11 cellular contexts compared by ENCODE assay signal in genomic region chrX:65196758-65197371, GRCh38.
A peak's percentile ranks its signal among the peaks of the same experiment; 100 is the strongest.
DNase-seq lines count a peak whose midpoint lies in the region; ATAC-seq, FAIRE-seq and TF ChIP-seq lines count a peak whose summit lies in the region.
"Had no signal": no experiment of that assay in that cellular context is flagged by ENCODE, and none has a peak within 500 bp of the region (broad histone marks: within the 10 kb centered on the region; RNA-seq: fewer than 3 reads in every experiment).

No MANE protein-coding gene starts in this region.

- H3K9me3 Mint-ChIP-seq in nephron progenitor cell: peaks cover 75% of the 10 kb centered on the region

- in situ Hi-C loops in ACHN (cut with HindIII; ENCODE audit: low pct_ligation_motif_present, low pct_unique_long_range_greater_than_20kb, low sequenced_read_pairs): no loop called here

- peak; percentile 13 for DNase-seq in DMS 273 treated with DMSO at 0.1 percent for 48 hours (lab: John Stamatoyannopoulos, UW)
- DNase-seq in nephron progenitor cell: peak; percentile 53
- DNase-seq in ACHN: no peak
- DNase-seq: naive B cell, NCI-H226 had no signal

- peak overlapping the region; percentile 77 for H3K4me3 Mint-ChIP-seq in nephron progenitor cell

- H3K27ac Mint-ChIP-seq in nephron progenitor cell: no peak overlapping the region
- H3K27ac Mint-ChIP-seq: naive B cell had no signal

- no peak for TF ChIP-seq CTCF in nephron progenitor cell (IDR thresholded peaks at IDR 0.05)

- FAIRE-seq in colon (lab: Jason Lieb, UNC): peak; percentile 41
- FAIRE-seq: endothelial cell of umbilical vein had no signal

- peaks cover 12% of the 10 kb centered on the region for H3K36me3 Mint-ChIP-seq in nephron progenitor cell (ENCODE audit: low read depth)

- H3K4me3 ChIP-seq in HUES6 (ENCODE audit: low read depth, low read length): peak overlapping the region; percentile 44

- peak overlapping the region; percentile 69 for H3K9ac ChIP-seq in HUES6 (ENCODE audit: low read length)

- H3K27me3 ChIP-seq in HUES6 (ENCODE audit: control insufficient read depth, insufficient read depth, low read length): no peaks in the 10 kb centered on the region

- H3K36me3 ChIP-seq in HUES6 (ENCODE audit: control insufficient read depth, insufficient read depth, low read length): no peaks in the 10 kb centered on the region

- no peaks in the 10 kb centered on the region for H3K27me3 Mint-ChIP-seq in nephron progenitor cell (ENCODE audit: low read depth, poor library complexity)
- H3K27me3 Mint-ChIP-seq: naive B cell had no signal

- peaks cover 2% of the 10 kb centered on the region; the same call in 1 of the 2 replicates for H3K9me3 ChIP-seq in HUES6 (ENCODE audit: control insufficient read depth, insufficient read depth, low read depth, low read length)

- peaks cover 34% of the 10 kb centered on the region for H3K4me1 Mint-ChIP-seq in nephron progenitor cell

- peaks cover 32% of the 10 kb centered on the region for H3K4me1 ChIP-seq in HUES6 (ENCODE audit: control insufficient read depth, insufficient read depth, low read length)

- no peak for ATAC-seq in HG02642 (IDR thresholded peaks at IDR 0.05; ENCODE audit: poor library complexity, unreplicated experiment)
- ATAC-seq in GM21825 (IDR thresholded peaks at IDR 0.05; ENCODE audit: unreplicated experiment): no peak
- no peak for ATAC-seq in HG03025 (IDR thresholded peaks at IDR 0.05; ENCODE audit: low FRiP score, unreplicated experiment)

- peak overlapping the region; percentile 72; the same call in 1 of the 2 replicates for H3K27ac ChIP-seq in HUES6 (ENCODE audit: low read depth, low read length)
